Comparison of ENCODE assay signal across 9 cellular contexts in genomic region chr6:110509617-110510231, GRCh38. TPM values are rescaled to one million over a fixed set of nuclear protein-coding genes. Genes with fewer than 3 reads are reported as not detected.
DNase-seq lines count a peak whose midpoint lies in the region; ATAC-seq, FAIRE-seq and TF ChIP-seq lines count a peak whose summit lies in the region.
"Had no signal": no experiment of that assay in that cellular context is flagged by ENCODE, and none has a peak within 500 bp of the region (broad histone marks: within the 10 kb centered on the region; RNA-seq: fewer than 3 reads in every experiment).

No MANE protein-coding gene starts in this region.

- peak; percentile 40 for TF ChIP-seq POLR2A in endothelial cell of umbilical vein (IDR thresholded peaks at IDR 0.05; ENCODE audit: low read depth, low read length)

- no peak overlapping the region for H3K4me3 Mint-ChIP-seq in osteocyte (ENCODE audit: unreplicated experiment)
- H3K4me3 Mint-ChIP-seq in CD8-positive, alpha-beta T cell: no peak overlapping the region
- no peak overlapping the region for H3K4me3 Mint-ChIP-seq in immature natural killer cell
- no peak overlapping the region for H3K4me3 Mint-ChIP-seq in CD14-positive monocyte
- H3K4me3 Mint-ChIP-seq: activated naive CD8-positive, alpha-beta T cell had no signal

- TF ChIP-seq CTCF in endothelial cell of umbilical vein (IDR thresholded peaks at IDR 0.05; ENCODE audit: extremely low read depth in 1 of 2, insufficient read depth in 1 of 2, low read depth in 1 of 2, low read length in 2 of 2) (no peak), osteocyte (IDR thresholded peaks at IDR 0.05) (no peak), CD14-positive monocyte (IDR thresholded peaks at IDR 0.05) (no peak)
- TF ChIP-seq CTCF in CD8-positive, alpha-beta T cell (IDR thresholded peaks at IDR 0.05): no peak

- dilution Hi-C loops in endothelial cell of umbilical vein (cut with MboI; ENCODE audit: extremely low pct_ligation_motif_present, low sequenced_read_pairs): no loop called here

- H3K4me1 Mint-ChIP-seq in osteocyte (ENCODE audit: unreplicated experiment) (peaks cover 6% of the 10 kb centered on the region), immature natural killer cell (no peaks in the 10 kb centered on the region), CD14-positive monocyte (peaks cover 40% of the 10 kb centered on the region)
- no peaks in the 10 kb centered on the region for H3K4me1 Mint-ChIP-seq in CD8-positive, alpha-beta T cell (ENCODE audit: low read depth)

- no peaks in the 10 kb centered on the region for H4K20me1 ChIP-seq in endothelial cell of umbilical vein (replicated peaks; ENCODE audit: control insufficient read depth, extremely low read depth, insufficient read depth, low read length)

- H3K27ac Mint-ChIP-seq in osteocyte (ENCODE audit: unreplicated experiment) (no peak overlapping the region), immature natural killer cell (no peak overlapping the region), CD14-positive monocyte (peak overlapping the region in 3 of 7 donors; percentile 20 to 80 (median 54))
- H3K27ac Mint-ChIP-seq in CD8-positive, alpha-beta T cell: no peak overlapping the region
- H3K27ac Mint-ChIP-seq: activated naive CD8-positive, alpha-beta T cell had no signal

- H3K9me3 Mint-ChIP-seq in osteocyte (ENCODE audit: unreplicated experiment) (no peaks in the 10 kb centered on the region), immature natural killer cell (no peaks in the 10 kb centered on the region), CD14-positive monocyte (peaks cover 1 to 11% (median 7%) of the 10 kb centered on the region in 7 donors)
- peaks cover 8% of the 10 kb centered on the region for H3K9me3 Mint-ChIP-seq in CD8-positive, alpha-beta T cell

- H3K27me3 Mint-ChIP-seq in osteocyte (ENCODE audit: unreplicated experiment) (peaks cover 2% of the 10 kb centered on the region), immature natural killer cell (ENCODE audit: low read depth in 3 of 3) (peaks cover 0 to 7% (median 5%) of the 10 kb centered on the region in 3 donors), CD14-positive monocyte (ENCODE audit: low read depth in 3 of 3) (peaks cover 2 to 9% (median 4%) of the 10 kb centered on the region in 3 donors)
- H3K27me3 Mint-ChIP-seq in CD8-positive, alpha-beta T cell (ENCODE audit: low read depth): peaks cover 16% of the 10 kb centered on the region

- POLR2A ChIA-PET in endothelial cell of umbilical vein (lab: Charles Lee): no interaction called here
- POLR2A ChIA-PET in CD8-positive, alpha-beta T cell (lab: Charles Lee): no interaction called here

- H3K36me3 Mint-ChIP-seq in osteocyte (ENCODE audit: unreplicated experiment) (no peaks in the 10 kb centered on the region), immature natural killer cell (no peaks in the 10 kb centered on the region), CD14-positive monocyte (peaks cover 0 to 1% of the 10 kb centered on the region in 2 donors)
- H3K36me3 Mint-ChIP-seq in CD8-positive, alpha-beta T cell: no peaks in the 10 kb centered on the region
- H3K36me3 Mint-ChIP-seq: activated naive CD8-positive, alpha-beta T cell had no signal

- peaks cover 23% of the 10 kb centered on the region for H3K4me1 ChIP-seq in endothelial cell of umbilical vein (ENCODE audit: control insufficient read depth, extremely low read depth, insufficient read depth, low read length)
- no peaks in the 10 kb centered on the region for H3K4me1 ChIP-seq in CD8-positive, alpha-beta T cell (ENCODE audit: insufficient read depth, low read length)

- no peaks in the 10 kb centered on the region for H3K36me3 ChIP-seq in endothelial cell of umbilical vein (ENCODE audit: control insufficient read depth in 2 of 2, extremely low read depth in 1 of 2, insufficient read depth in 2 of 2, low read length in 2 of 2)
- H3K36me3 ChIP-seq in CD8-positive, alpha-beta T cell (ENCODE audit: insufficient read depth, low read length): no peaks in the 10 kb centered on the region

- intact Hi-C loops in endothelial cell of umbilical vein (cut with micrococcal nuclease) (loop anchor here (1.0 kb wide), 1 partner anchor 19 kb away; no protein-coding TSS in a partner anchor), CD14-positive monocyte (cut with micrococcal nuclease) (no loop called here)
- intact Hi-C loops in CD8-positive, alpha-beta T cell (cut with DNase I, micrococcal nuclease): no loop called here

- peak overlapping the region; percentile 49 for H3K27ac ChIP-seq in endothelial cell of umbilical vein (ENCODE audit: insufficient read depth, low read depth, low read length)
- H3K27ac ChIP-seq in CD8-positive, alpha-beta T cell (ENCODE audit: low read depth, low read length): no peak overlapping the region

- BruUV-seq in endothelial cell of umbilical vein (replicated peaks; lab: Mats Ljungman, UMichigan): no TSS peak

- H3K79me2 ChIP-seq in endothelial cell of umbilical vein (ENCODE audit: control insufficient read depth, insufficient read depth, low read length): no peaks in the 10 kb centered on the region

- H3K9me1 ChIP-seq in endothelial cell of umbilical vein (replicated peaks; ENCODE audit: control insufficient read depth, extremely low read depth, insufficient read depth, low read length): no peaks in the 10 kb centered on the region

- FAIRE-seq in endothelial cell of umbilical vein (lab: Jason Lieb, UNC): peak; percentile 94
- FAIRE-seq in GM19239 (lab: Jason Lieb, UNC): no peak

- H3K4me2 ChIP-seq in endothelial cell of umbilical vein (ENCODE audit: insufficient read depth, low read length): peak overlapping the region; percentile 69

- H2AFZ ChIP-seq in endothelial cell of umbilical vein (ENCODE audit: low read depth, low read length): no peak overlapping the region

- no peak overlapping the region for H3K9ac ChIP-seq in endothelial cell of umbilical vein (replicated peaks; ENCODE audit: extremely low read depth, insufficient read depth, low read length)

- DNase-seq in HCEC 1CT: peak; percentile 86
- DNase-seq in RKO (ENCODE audit: low spot score): peak; percentile 77
- DNase-seq in endothelial cell of umbilical vein (ENCODE audit: low read depth, low spot score): peak; percentile 90
- peak; percentile 11 for DNase-seq in osteocyte (ENCODE audit: extremely low spot score, unreplicated experiment)
- DNase-seq in GM19239 (ENCODE audit: insufficient read length, low spot score): no peak
- DNase-seq in CD8-positive, alpha-beta T cell: no peak
- DNase-seq in immature natural killer cell: no peak
- no peak for DNase-seq in CD14-positive monocyte (ENCODE audit: low spot score)

- H3K27me3 ChIP-seq in endothelial cell of umbilical vein (ENCODE audit: control insufficient read depth in 2 of 2, insufficient read depth in 2 of 2, low read length in 2 of 2): peaks cover 13 to 24% of the 10 kb centered on the region in 2 experiments
- no peaks in the 10 kb centered on the region for H3K27me3 ChIP-seq in CD8-positive, alpha-beta T cell (ENCODE audit: insufficient read depth, low read length)

- H3K9me3 ChIP-seq in endothelial cell of umbilical vein (replicated peaks; ENCODE audit: control insufficient read depth, insufficient read depth, low read length): no peaks in the 10 kb centered on the region
- no peaks in the 10 kb centered on the region for H3K9me3 ChIP-seq in CD8-positive, alpha-beta T cell (ENCODE audit: low read length)

- no peak for ATAC-seq in CD8-positive, alpha-beta T cell

- H3K4me3 ChIP-seq in endothelial cell of umbilical vein (replicated peaks in 1 of 3; ENCODE audit: insufficient read depth in 1 of 3, low read depth in 1 of 3, low read length in 3 of 3): no peak overlapping the region
- no peak overlapping the region for H3K4me3 ChIP-seq in CD8-positive, alpha-beta T cell (ENCODE audit: low read depth, low read length)

- CTCF ChIA-PET in endothelial cell of umbilical vein (lab: Charles Lee): interaction anchor here (0.7 kb wide), 1 partner anchor 502 kb away, joined by 3 read pairs; no protein-coding TSS in a partner anchor
- CTCF ChIA-PET in CD8-positive, alpha-beta T cell (lab: Charles Lee): no interaction called here

TF ChIP-seq in endothelial cell of umbilical vein, 7 proteins besides CTCF, POLR2A, EP300 and RAD21:
- peak; percentile 85 for TF ChIP-seq POLR2AphosphoS5 (IDR thresholded peaks at IDR 0.05; ENCODE audit: insufficient read depth, low read depth, low read length)
- no peak for TF ChIP-seq MYC (IDR thresholded peaks at IDR 0.05; ENCODE audit: low read depth, low read length)
- peak; percentile 93 for TF ChIP-seq FOS (IDR thresholded peaks at IDR 0.05; ENCODE audit: borderline replicate concordance, insufficient read depth, low read length)
- TF ChIP-seq JUN (IDR thresholded peaks at IDR 0.05; ENCODE audit: borderline replicate concordance, insufficient read depth, insufficient read length, low read depth): peak; percentile 95
- no peak for TF ChIP-seq MAX (IDR thresholded peaks at IDR 0.05; ENCODE audit: insufficient read depth, insufficient read length)
- TF ChIP-seq GATA2 (IDR thresholded peaks at IDR 0.05; ENCODE audit: insufficient read depth, insufficient read length, low read depth, low read length): peak; percentile 84
- TF ChIP-seq EZH2 (IDR thresholded peaks at IDR 0.05; ENCODE audit: borderline replicate concordance, low read depth, low read length, severe bottlenecking): no peak

RNA-seq across cellular contexts. Expression of gene SLC22A16, which starts 33.3 kb away (rescaled TPM):
- total RNA-seq in endothelial cell of umbilical vein (not detected in 2 replicates), osteocyte (not detected in 2 replicates)
- polyA plus RNA-seq in endothelial cell of umbilical vein (not detected in 2 replicates), immature natural killer cell (not detected), CD14-positive monocyte (10 to 100 TPM in 1 of 2 donors, 1 to 10 TPM in 1; 4.0 to 15.6 TPM)
- not detected in 2 replicates for polyA plus RNA-seq in endothelial cell of umbilical vein (2011; cell fraction: cytosol; rRNA removed)
- not detected in 2 replicates for polyA plus RNA-seq in endothelial cell of umbilical vein (2011; cell fraction: nucleus; rRNA removed)
- not detected in 2 replicates for polyA plus RNA-seq in endothelial cell of umbilical vein (2012)
- polyA minus RNA-seq in endothelial cell of umbilical vein: not detected in 2 replicates
- not detected for polyA minus RNA-seq in endothelial cell of umbilical vein (2011; cell fraction: cytosol; rRNA and poly(A)+ RNA removed)
- polyA minus RNA-seq in endothelial cell of umbilical vein (2011; cell fraction: nucleus; rRNA and poly(A)+ RNA removed): not detected in 2 replicates
- not detected for total RNA-seq in CD8-positive, alpha-beta T cell

Comparison
In these comparisons a context has a peak if more than half of its experiments do, and no peak if none do; other contexts are left out.
1. DNase-seq: peak in HCEC 1CT (single experiment), RKO (single experiment), endothelial cell of umbilical vein (single experiment) and osteocyte (single experiment); none in GM19239 (single experiment), CD8-positive, alpha-beta T cell (0 of 7), immature natural killer cell (0 of 3) and CD14-positive monocyte (single experiment).